ENCODE assay signal across 8 cellular contexts in genomic region chr19:48415395-48415794, GRCh38. TPM values are rescaled to one million over a fixed set of nuclear protein-coding genes. Genes with fewer than 3 reads are reported as not detected.
DNase-seq lines count a peak whose midpoint lies in the region.

No MANE protein-coding gene starts in this region.

- intact Hi-C loops in cardiac septum (cut with DNase I): no loop called here

- DNase-seq in DMS 273 (lab: John Stamatoyannopoulos, UW; ENCODE audit: unreplicated experiment) (peak; percentile 80), DMS 273 treated with DMSO at 0.1 percent for 48 hours (lab: John Stamatoyannopoulos, UW) (no peak), RPMI7951 (ENCODE audit: low read depth) (peak; percentile 78), cardiac septum (ENCODE audit: low spot score) (peak; percentile 86), kidney glomerular epithelial cell (lab: John Stamatoyannopoulos, UW) (no peak), NCI-H1694 (lab: John Stamatoyannopoulos, UW) (no peak)
- DNase-seq in activated naive CD4-positive, alpha-beta T cell (lab: John Stamatoyannopoulos, UW): peak in 3 of 4 experiments; percentile 37 to 60 (median 40)
- peak; percentile 51 to 76 for DNase-seq in stimulated activated CD4-positive, alpha-beta T cell treated with anti-CD3 and anti-CD28 coated beads, Interleukin-12 subunit alpha, Interleukin-12 subunit beta, amount 100 ng/mL, for 24 hours (ENCODE audit: low read depth in 2 of 2)

RNA-seq across cellular contexts. Expression of gene GRIN2D, which starts 21.9 kb away (rescaled TPM):
- 0.60 and 0.68 TPM in 2 replicates for total RNA-seq in RPMI7951 (2014; rRNA removed; shearing (Covaris generic))
- total RNA-seq in cardiac septum: 0.70 TPM

RNA-seq across cellular contexts. Expression of gene KDELR1, which starts 24.0 kb away (rescaled TPM):
- total RNA-seq in RPMI7951 (2014; rRNA removed; shearing (Covaris generic)): 153 and 156 TPM in 2 replicates
- 70.1 TPM for total RNA-seq in cardiac septum

RNA-seq across cellular contexts. Expression of gene GRWD1, which starts 30.4 kb away (rescaled TPM):
- total RNA-seq in RPMI7951 (2014; rRNA removed; shearing (Covaris generic)): 28.2 and 38.0 TPM in 2 replicates
- 17.5 TPM for total RNA-seq in cardiac septum

RNA-seq across cellular contexts. Expression of gene KCNJ14, which starts 40.0 kb away (rescaled TPM):
- 0.48 and 1.1 TPM in 2 replicates for total RNA-seq in RPMI7951 (2014; rRNA removed; shearing (Covaris generic))
- total RNA-seq in cardiac septum: 0.32 TPM

RNA-seq across cellular contexts. Expression of gene SYNGR4, which starts 51.2 kb away (rescaled TPM):
- total RNA-seq in RPMI7951 (2014; rRNA removed; shearing (Covaris generic)): not detected in 2 replicates
- total RNA-seq in cardiac septum: not detected

Comparison
In these comparisons a context has a peak if more than half of its experiments do, and no peak if none do; other contexts are left out.
1. DNase-seq: peak in DMS 273 (single experiment), RPMI7951 (single experiment), activated naive CD4-positive, alpha-beta T cell (3 of 4), cardiac septum (single experiment) and stimulated activated CD4-positive, alpha-beta T cell treated with anti-CD3 and anti-CD28 coated beads, Interleukin-12 subunit alpha, Interleukin-12 subunit beta, amount 100 ng/mL, for 24 hours (2 of 2); none in DMS 273 treated with DMSO at 0.1 percent for 48 hours (single experiment), kidney glomerular epithelial cell (single experiment) and NCI-H1694 (single experiment).